ENCODE assay signal across 26 cellular contexts in the genomic region with DNA sequence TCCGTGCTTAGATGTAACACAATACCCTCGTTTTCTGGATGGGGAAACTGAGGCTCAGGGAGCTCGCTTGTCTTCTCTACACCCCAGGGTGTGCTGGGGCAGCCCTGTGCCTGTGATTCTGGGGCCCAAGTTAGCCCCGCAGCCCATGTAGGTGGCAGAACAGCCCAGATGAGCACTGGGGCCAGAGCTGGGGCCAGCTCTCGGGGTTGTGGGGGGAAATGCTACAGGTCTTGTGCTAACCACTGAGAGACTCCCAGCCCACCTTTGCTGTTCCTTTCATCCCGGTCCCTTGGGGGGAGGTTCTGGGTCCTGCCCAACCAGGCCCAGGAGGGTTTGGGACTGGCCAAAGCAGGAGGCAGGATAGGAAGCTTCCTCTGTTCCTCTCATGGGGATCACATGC. TPM values are rescaled to one million over a fixed set of nuclear protein-coding genes. Genes with fewer than 3 reads are reported as not detected.
A peak's percentile ranks its signal among the peaks of the same experiment; 100 is the strongest.
DNase-seq lines count a peak whose midpoint lies in the region; ATAC-seq and TF ChIP-seq lines count a peak whose summit lies in the region.
"Had no signal": no experiment of that assay in that cellular context is flagged by ENCODE, and none has a peak within 500 bp of the region (broad histone marks: within the 10 kb centered on the region; RNA-seq: fewer than 3 reads in every experiment).

No MANE protein-coding gene starts in this region.

- H3K27me3 ChIP-seq in BLaER1 treated with 17β-estradiol and CSF1 and Interleukin-3, amounts not matched to agents 10 nM and 100 nM, result peaks cover 0 to 32% (median 6%) of the 10 kb centered on the region in 11 experiments; a peak in 11 of 22 replicates
- H3K27me3 ChIP-seq in RWPE2 (ENCODE audit: insufficient read depth, poor library complexity, severe bottlenecking) (no peaks in the 10 kb centered on the region), osteoblast (ENCODE audit: insufficient read depth, low read length) (no peaks in the 10 kb centered on the region), breast epithelium (no peaks in the 10 kb centered on the region)
- H3K27me3 ChIP-seq: BE2C had no signal

- POLR2A ChIA-PET in activated CD4-positive, alpha-beta T cell treated with anti-CD3 and anti-CD28 coated beads for 36 hours (lab: Charles Lee), result no interaction called here
- POLR2A ChIA-PET in naive thymus-derived CD8-positive, alpha-beta T cell (lab: Charles Lee), result interaction anchor here (1.0 to 6.4 kb wide), 2 partner anchors 9 to 367 kb away, joined by 3 to 43 read pairs; a partner anchor contains a TSS

- DNase-seq in activated CD4-positive, alpha-beta T cell treated with anti-CD3 and anti-CD28 coated beads for 36 hours, result peak; percentile 1
- DNase-seq in activated CD4-positive, alpha-beta T cell treated with anti-CD3 and anti-CD28 coated beads for 1 hour, result no peak
- DNase-seq in RWPE2 (ENCODE audit: low spot score) (peak; percentile 11), osteoblast (ENCODE audit: insufficient read length, low spot score, missing footprints) (peak; percentile 66), breast epithelium (ENCODE audit: low spot score in 2 of 2) (no peak)
- DNase-seq in naive thymus-derived CD8-positive, alpha-beta T cell, result no peak
- DNase-seq in stimulated activated CD8-positive, alpha-beta memory T cell treated with anti-CD3 and anti-CD28 coated beads, Interleukin-4, amount 100 ng/mL, for 48 hours, result no peak
- DNase-seq: ACHN; BE2C; CD4-positive, alpha-beta T cell; DMS53; H9; KBM-7; MV-4-11; NCI-H1105 treated with DMSO at 0.1 percent for 48 hours; NCI-H146; NCI-H1930; NCI-H2107; NCI-H524 treated with DMSO at 0.1 percent for 48 hours; NCI-H774; PC-3; SHP77 treated with DMSO at 0.1 percent for 48 hours had no signal

- H3K4me2 ChIP-seq in BLaER1 treated with 17β-estradiol and CSF1 and Interleukin-3, amounts not matched to agents 10 nM and 100 nM, result peak overlapping the region in 10 of 11 experiments; percentile 25 to 93 (median 86); a peak in 17 of 22 replicates
- no peak overlapping the region for H3K4me2 ChIP-seq in osteoblast (ENCODE audit: insufficient read depth, low read length)
- H3K4me2 ChIP-seq: GM23338 had no signal

- intact Hi-C loops in activated CD4-positive, alpha-beta T cell treated with anti-CD3 and anti-CD28 coated beads for 36 hours (cut with DNase I, micrococcal nuclease), result no loop called here
- intact Hi-C loops in breast epithelium (cut with DNase I; ENCODE audit: low total_unique reads), result no loop called here

- no peak overlapping the region for H3K4me3 Mint-ChIP-seq in activated CD4-positive, alpha-beta T cell treated with anti-CD3 and anti-CD28 coated beads for 36 hours
- H3K4me3 Mint-ChIP-seq in naive thymus-derived CD8-positive, alpha-beta T cell, result no peak overlapping the region
- H3K4me3 Mint-ChIP-seq: CD4-positive, alpha-beta T cell; GM23338; H9 had no signal

- no peak overlapping the region for H3K9ac ChIP-seq in BLaER1 treated with 17β-estradiol and CSF1 and Interleukin-3, amounts not matched to agents 10 nM and 100 nM

- H3K27ac Mint-ChIP-seq in activated CD4-positive, alpha-beta T cell treated with anti-CD3 and anti-CD28 coated beads for 36 hours, result no peak overlapping the region
- H3K27ac Mint-ChIP-seq in naive thymus-derived CD8-positive, alpha-beta T cell, result peak overlapping the region in 2 of 10 donors; percentile 17 to 56
- H3K27ac Mint-ChIP-seq: CD4-positive, alpha-beta T cell; GM23338 had no signal

- H3K9me3 Mint-ChIP-seq in activated CD4-positive, alpha-beta T cell treated with anti-CD3 and anti-CD28 coated beads for 36 hours (ENCODE audit: low read depth), result no peaks in the 10 kb centered on the region
- no peaks in the 10 kb centered on the region for H3K9me3 Mint-ChIP-seq in naive thymus-derived CD8-positive, alpha-beta T cell
- H3K9me3 Mint-ChIP-seq: CD4-positive, alpha-beta T cell; GM23338; H9 had no signal

- peaks cover 2% of the 10 kb centered on the region for H3K27me3 Mint-ChIP-seq in activated CD4-positive, alpha-beta T cell treated with anti-CD3 and anti-CD28 coated beads for 36 hours
- peaks cover 0 to 4% (median 0%) of the 10 kb centered on the region in 5 donors for H3K27me3 Mint-ChIP-seq in naive thymus-derived CD8-positive, alpha-beta T cell
- H3K27me3 Mint-ChIP-seq: CD4-positive, alpha-beta T cell had no signal

- CTCF ChIA-PET in activated CD4-positive, alpha-beta T cell treated with anti-CD3 and anti-CD28 coated beads for 36 hours (lab: Charles Lee), result interaction anchor here (1.1 kb wide), 1 partner anchor 10 kb away, joined by 3 read pairs; no protein-coding TSS in a partner anchor

- TF ChIP-seq CTCF in RWPE2 (IDR thresholded peaks at IDR 0.05; ENCODE audit: poor library complexity, severe bottlenecking) (no peak), osteoblast (IDR thresholded peaks at IDR 0.05; ENCODE audit: extremely low read depth, low read depth, low read length) (no peak), breast epithelium (IDR thresholded peaks at IDR 0.05) (no peak)

- peaks cover 44 to 69% (median 63%) of the 10 kb centered on the region in 10 experiments for H3K4me1 ChIP-seq in BLaER1 treated with 17β-estradiol and CSF1 and Interleukin-3, amounts not matched to agents 10 nM and 100 nM
- H3K4me1 ChIP-seq in RWPE2 (ENCODE audit: insufficient read depth, poor library complexity, severe bottlenecking) (peaks cover 5% of the 10 kb centered on the region), osteoblast (ENCODE audit: insufficient read depth, low read length) (peaks cover 20% of the 10 kb centered on the region), breast epithelium (peaks cover 0 to 3% of the 10 kb centered on the region in 2 donors)
- H3K4me1 ChIP-seq: BE2C had no signal

- no peaks in the 10 kb centered on the region for H3K36me3 Mint-ChIP-seq in activated CD4-positive, alpha-beta T cell treated with anti-CD3 and anti-CD28 coated beads for 36 hours (ENCODE audit: low read depth)
- H3K36me3 Mint-ChIP-seq in naive thymus-derived CD8-positive, alpha-beta T cell, result no peaks in the 10 kb centered on the region

- no peak for TF ChIP-seq POLR2A in breast epithelium (IDR thresholded peaks at IDR 0.05)

- peaks cover 42% of the 10 kb centered on the region for H3K79me2 ChIP-seq in osteoblast (ENCODE audit: insufficient read depth, low read length)

- no peak overlapping the region for H2AFZ ChIP-seq in osteoblast (ENCODE audit: low read length)
- H2AFZ ChIP-seq: GM23338 had no signal

- H3K36me3 ChIP-seq in BLaER1 treated with 17β-estradiol and CSF1 and Interleukin-3, amounts not matched to agents 10 nM and 100 nM, result no peaks in the 10 kb centered on the region
- H3K36me3 ChIP-seq in RWPE2 (ENCODE audit: low read depth) (no peaks in the 10 kb centered on the region), osteoblast (ENCODE audit: insufficient read depth, low read length) (peaks cover 2% of the 10 kb centered on the region), breast epithelium (no peaks in the 10 kb centered on the region)
- H3K36me3 ChIP-seq: BE2C had no signal

- H3K4me3 ChIP-seq in BLaER1 treated with 17β-estradiol and CSF1 and Interleukin-3, amounts not matched to agents 10 nM and 100 nM, result no peak overlapping the region
- no peak overlapping the region for H3K4me3 ChIP-seq in RWPE2 (ENCODE audit: severe bottlenecking)
- H3K4me3 ChIP-seq in osteoblast (ENCODE audit: insufficient read depth, low read length), result no peak overlapping the region
- no peak overlapping the region for H3K4me3 ChIP-seq in breast epithelium
- H3K4me3 ChIP-seq: GM23338 had no signal

- peak overlapping the region in 1 of 11 experiments; percentile 93; a peak in 2 of 22 replicates for H3K27ac ChIP-seq in BLaER1 treated with 17β-estradiol and CSF1 and Interleukin-3, amounts not matched to agents 10 nM and 100 nM
- H3K27ac ChIP-seq in RWPE2 (ENCODE audit: poor library complexity, severe bottlenecking) (no peak overlapping the region), osteoblast (ENCODE audit: low read depth, low read length) (no peak overlapping the region), breast epithelium (no peak overlapping the region)
- H3K27ac ChIP-seq: 22Rv1 had no signal

- no peak for ATAC-seq in activated CD4-positive, alpha-beta T cell treated with anti-CD3 and anti-CD28 coated beads for 36 hours
- no peak for ATAC-seq in RWPE2 (ENCODE audit: low read depth)
- no peak for ATAC-seq in naive thymus-derived CD8-positive, alpha-beta T cell
- ATAC-seq: GM23338, PC-3 had no signal

- peaks cover 22% of the 10 kb centered on the region for H3K4me1 Mint-ChIP-seq in activated CD4-positive, alpha-beta T cell treated with anti-CD3 and anti-CD28 coated beads for 36 hours
- H3K4me1 Mint-ChIP-seq in naive thymus-derived CD8-positive, alpha-beta T cell, result peaks cover 22 to 39% (median 34%) of the 10 kb centered on the region in 4 donors
- H3K4me1 Mint-ChIP-seq: GM23338 had no signal

- no peaks in the 10 kb centered on the region for H3K9me3 ChIP-seq in BLaER1 treated with 17β-estradiol and CSF1 and Interleukin-3, amounts not matched to agents 10 nM and 100 nM (replicated peaks in 1 of 11)
- H3K9me3 ChIP-seq in RWPE2 (ENCODE audit: severe bottlenecking) (no peaks in the 10 kb centered on the region), osteoblast (ENCODE audit: low read depth, low read length) (no peaks in the 10 kb centered on the region), breast epithelium (no peaks in the 10 kb centered on the region)
- H3K9me3 ChIP-seq: BE2C had no signal

- no peaks in the 10 kb centered on the region for H4K20me1 ChIP-seq in BLaER1 treated with 17β-estradiol and CSF1 and Interleukin-3, amounts not matched to agents 10 nM and 100 nM
- H4K20me1 ChIP-seq in osteoblast (ENCODE audit: insufficient read depth, low read length), result no peaks in the 10 kb centered on the region

RNA-seq across cellular contexts. Expression of a gene that starts 13.5 kb away (rescaled TPM):
- not detected for total RNA-seq in activated CD4-positive, alpha-beta T cell treated with anti-CD3 and anti-CD28 coated beads for 36 hours
- total RNA-seq in osteoblast (0.88 and 1.4 TPM in 2 replicates), breast epithelium (10 to 100 TPM in 2 of 3 donors, 1 to 10 TPM in 1; 2.8 to 22.0 (median 18.7) TPM)
- not detected for total RNA-seq in naive thymus-derived CD8-positive, alpha-beta T cell
- polyA plus RNA-seq in naive thymus-derived CD8-positive, alpha-beta T cell, result not detected
- total RNA-seq: CD4-positive, alpha-beta T cell; MCF 10A had no signal
- polyA plus RNA-seq: GM23338 had no signal

Comparison
In these comparisons a context has a peak if more than half of its experiments do, and no peak if none do; other contexts are left out.
1. DNase-seq: peak in activated CD4-positive, alpha-beta T cell treated with anti-CD3 and anti-CD28 coated beads for 36 hours (single experiment), RWPE2 (single experiment) and osteoblast (single experiment); none in activated CD4-positive, alpha-beta T cell treated with anti-CD3 and anti-CD28 coated beads for 1 hour (single experiment), naive thymus-derived CD8-positive, alpha-beta T cell (0 of 10), breast epithelium (0 of 2) and stimulated activated CD8-positive, alpha-beta memory T cell treated with anti-CD3 and anti-CD28 coated beads, Interleukin-4, amount 100 ng/mL, for 48 hours (single experiment).